ENCODE assay signal across 31 cellular contexts in the genomic region with DNA sequence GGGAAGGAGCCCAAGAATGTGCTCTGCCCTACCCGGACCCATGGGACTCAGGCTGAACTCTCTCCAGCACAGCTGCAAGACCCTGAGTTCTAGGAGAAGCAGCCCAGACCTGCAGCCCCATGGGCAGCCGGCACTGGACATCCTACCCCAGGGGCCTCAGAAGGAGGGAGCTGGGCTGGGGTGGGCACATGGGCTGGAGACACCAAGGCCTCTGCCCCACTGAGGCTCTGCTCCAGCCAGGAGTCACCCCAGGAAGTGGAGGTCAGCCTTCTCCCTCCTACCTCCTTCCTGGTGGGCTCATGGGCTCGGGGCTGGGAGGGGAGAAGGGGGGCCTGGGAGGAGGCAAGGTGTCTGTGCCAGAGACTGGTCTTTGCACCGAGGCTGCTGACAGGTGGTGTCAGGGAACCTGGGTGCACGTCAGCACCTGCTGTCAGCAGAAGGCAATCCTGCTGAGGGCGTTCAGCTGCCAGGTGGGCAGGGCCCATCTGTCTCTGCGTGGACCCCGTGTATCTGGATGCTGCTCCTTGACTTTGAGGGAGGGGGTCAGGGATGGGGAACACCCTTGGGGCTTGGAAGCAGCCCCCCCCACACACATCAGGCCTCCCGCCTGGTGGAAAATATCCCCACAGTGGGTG.
DNase-seq lines count a peak whose midpoint lies in the region; ATAC-seq and TF ChIP-seq lines count a peak whose summit lies in the region.
"Had no signal": no experiment of that assay in that cellular context is flagged by ENCODE, and none has a peak within 500 bp of the region (broad histone marks: within the 10 kb centered on the region; RNA-seq: fewer than 3 reads in every experiment).

No MANE protein-coding gene starts in this region.

- peak overlapping the region; percentile 28 to 48 for H3K27ac ChIP-seq in tibial artery
- H3K27ac ChIP-seq: brain microvascular endothelial cell, hepatocyte, ovary, RWPE1, SK-N-MC, stomach had no signal

- H3K4me1 Mint-ChIP-seq in activated T-cell treated with anti-CD3 and anti-CD28 coated beads, Interleukin-2, amount 50 U/mL, for 4 hours (ENCODE audit: low read depth) = no peaks in the 10 kb centered on the region
- H3K4me1 Mint-ChIP-seq: CD14-positive monocyte had no signal

- no peaks in the 10 kb centered on the region for H3K9me3 ChIP-seq in mucosa of descending colon
- H3K9me3 ChIP-seq in tibial artery = no peaks in the 10 kb centered on the region
- H3K9me3 ChIP-seq: adrenal gland, ovary, stomach had no signal

- H3K36me3 ChIP-seq in mucosa of descending colon (ENCODE audit: low read depth) (no peaks in the 10 kb centered on the region), tibial artery (no peaks in the 10 kb centered on the region)
- H3K36me3 ChIP-seq: adrenal gland, brain microvascular endothelial cell, ovary, stomach had no signal

- no peaks in the 10 kb centered on the region for H3K4me1 ChIP-seq in mucosa of descending colon (ENCODE audit: low read depth)
- peaks cover 4 to 23% (median 22%) of the 10 kb centered on the region in 4 donors for H3K4me1 ChIP-seq in tibial artery
- H3K4me1 ChIP-seq: adrenal gland had no signal

- H3K4me3 Mint-ChIP-seq in activated T-cell treated with anti-CD3 and anti-CD28 coated beads, Interleukin-2, amount 50 U/mL, for 4 hours = no peak overlapping the region
- H3K4me3 Mint-ChIP-seq: CD14-positive monocyte, nephron progenitor cell had no signal

- H3K36me3 Mint-ChIP-seq in activated T-cell treated with anti-CD3 and anti-CD28 coated beads, Interleukin-2, amount 50 U/mL, for 4 hours (ENCODE audit: insufficient read depth) = no peaks in the 10 kb centered on the region
- H3K36me3 Mint-ChIP-seq: CD14-positive monocyte had no signal

- DNase-seq in NCI-H345 (lab: John Stamatoyannopoulos, UW) = peak; percentile 12
- no peak for DNase-seq in NCI-H345 treated with DMSO at 0.1 percent for 48 hours (lab: John Stamatoyannopoulos, UW; ENCODE audit: unreplicated experiment)
- DNase-seq in NCI-H2171 treated with DMSO at 0.1 percent for 48 hours (lab: John Stamatoyannopoulos, UW) = peak; percentile 80
- DNase-seq in mucosa of descending colon = peak in 1 of 3 donors; percentile 29
- DNase-seq in tibial artery = no peak
- DNase-seq in activated effector memory CD4-positive, alpha-beta T cell treated with Interleukin-2 at 50 U/mL for 16 hours = no peak
- DNase-seq in activated T-cell treated with anti-CD3 and anti-CD28 coated beads, Interleukin-2, amount 50 U/mL, for 4 hours = no peak
- DNase-seq: 8988T; activated CD4-positive, alpha-beta T cell treated with anti-CD3 and anti-CD28 coated beads, Interleukin-2, amount 50 U/mL, for 48 hours; activated CD4-positive, CD25-positive, alpha-beta regulatory T cell treated with anti-CD3 and anti-CD28 coated beads, Interleukin-2, amount 50 U/mL, for 72 hours; activated naive CD4-positive, alpha-beta T cell treated with Interleukin-2 at 50 U/mL for 16 hours; DND-41; GF-D8; HCEC 1CT; Kasumi-1; left colon; NCI-H2107; NCI-H82; nephron progenitor cell; ovary; retina; stimulated activated CD8-positive, alpha-beta memory T cell treated with anti-CD3 and anti-CD28 coated beads, Interleukin-4, amount 100 ng/mL, for 48 hours; stomach; trophoblast cell had no signal

- intact Hi-C loops in mucosa of descending colon (cut with DNase I, micrococcal nuclease) = no loop called here
- intact Hi-C loops in tibial artery (cut with DNase I; ENCODE audit: low total_unique reads) = no loop called here

- ATAC-seq in mucosa of descending colon (peak; percentile 9), HG02759 (IDR thresholded peaks at IDR 0.05; ENCODE audit: unreplicated experiment) (no peak)
- no peak for ATAC-seq in activated T-cell treated with anti-CD3 and anti-CD28 coated beads, Interleukin-2, amount 50 U/mL, for 4 hours
- ATAC-seq: left colon had no signal

- H3K9me3 Mint-ChIP-seq in activated T-cell treated with anti-CD3 and anti-CD28 coated beads, Interleukin-2, amount 50 U/mL, for 4 hours = no peaks in the 10 kb centered on the region

- no peak for TF ChIP-seq CTCF in mucosa of descending colon (IDR thresholded peaks at IDR 0.05)
- no peak for TF ChIP-seq CTCF in tibial artery (IDR thresholded peaks at IDR 0.05)

- H3K27me3 ChIP-seq in tibial artery = no peaks in the 10 kb centered on the region
- H3K27me3 ChIP-seq: adrenal gland, hepatocyte, ovary had no signal

- no peaks in the 10 kb centered on the region for H3K27me3 Mint-ChIP-seq in activated T-cell treated with anti-CD3 and anti-CD28 coated beads, Interleukin-2, amount 50 U/mL, for 4 hours (ENCODE audit: low read depth)

- H3K4me3 ChIP-seq in mucosa of descending colon = no peak overlapping the region
- H3K4me3 ChIP-seq in tibial artery = no peak overlapping the region
- H3K4me3 ChIP-seq: adrenal gland, hepatocyte, ovary, SK-N-MC, stomach had no signal

Comparison
In these comparisons a context has a peak if more than half of its experiments do, and no peak if none do; other contexts are left out.
1. DNase-seq: peak in NCI-H345 (single experiment) and NCI-H2171 treated with DMSO at 0.1 percent for 48 hours (single experiment); none in NCI-H345 treated with DMSO at 0.1 percent for 48 hours (single experiment), tibial artery (0 of 2), activated effector memory CD4-positive, alpha-beta T cell treated with Interleukin-2 at 50 U/mL for 16 hours (single experiment) and activated T-cell treated with anti-CD3 and anti-CD28 coated beads, Interleukin-2, amount 50 U/mL, for 4 hours (single experiment).